In genomic region chr10:121134711-121135110, GRCh38 we compare ENCODE assay signal across 24 cellular contexts.
"Had no signal": no experiment of that assay in that cellular context is flagged by ENCODE, and none has a peak within 500 bp of the region (broad histone marks: within the 10 kb centered on the region; RNA-seq: fewer than 3 reads in every experiment).

No MANE protein-coding gene starts in this region.

- DNase-seq: dermis blood vessel endothelial cell; effector CD4-positive, alpha-beta T cell; endodermal cell; erythroblast; foreskin melanocyte; heart right ventricle; hypothalamus; islet precursor cell; left ventricle myocardium inferior; lower lobe of right lung; nucleus accumbens; retina; right lobe of liver; stimulated activated CD4-positive, alpha-beta T cell treated with anti-CD3 and anti-CD28 coated beads, Interleukin-15, amount 100 ng/mL, for 24 hours; stimulated activated CD4-positive, alpha-beta T cell treated with anti-CD3 and anti-CD28 coated beads, Interleukin-1b, Interleukin-23, amount 100 ng/mL, for 48 hours; stimulated activated CD4-positive, alpha-beta T cell treated with anti-CD3 and anti-CD28 coated beads, Interleukin-4, amount 100 ng/mL, for 24 hours; testis; upper lobe of right lung had no signal

- H3K9me3 ChIP-seq: colonic mucosa, heart right ventricle, left ventricle myocardium inferior, lower lobe of right lung, prostate gland, right lobe of liver, testis, tibial nerve, upper lobe of right lung, vagina had no signal

- H3K4me1 ChIP-seq: colonic mucosa, heart right ventricle, left ventricle myocardium inferior, lower lobe of right lung, parathyroid adenoma, right lobe of liver, upper lobe of right lung had no signal

- H3K4me3 ChIP-seq: colonic mucosa, heart right ventricle, left ventricle myocardium inferior, lower lobe of right lung, neural progenitor cell, prostate gland, right lobe of liver, testis, tibial nerve, upper lobe of right lung, vagina had no signal

- H3K27ac ChIP-seq: colonic mucosa, heart right ventricle, left ventricle myocardium inferior, lower lobe of right lung, neural progenitor cell, parathyroid adenoma, prostate gland, right lobe of liver, testis, tibial nerve, upper lobe of right lung, vagina had no signal

- H3K27me3 ChIP-seq: colonic mucosa, neural progenitor cell, right lobe of liver, testis, tibial nerve, upper lobe of right lung, vagina had no signal

- H3K36me3 ChIP-seq: colonic mucosa, heart right ventricle, left ventricle myocardium inferior, lower lobe of right lung, neural progenitor cell, prostate gland, right lobe of liver, tibial nerve, upper lobe of right lung, vagina had no signal
